ENCODE assay signal across 10 cellular contexts in the genomic region with DNA sequence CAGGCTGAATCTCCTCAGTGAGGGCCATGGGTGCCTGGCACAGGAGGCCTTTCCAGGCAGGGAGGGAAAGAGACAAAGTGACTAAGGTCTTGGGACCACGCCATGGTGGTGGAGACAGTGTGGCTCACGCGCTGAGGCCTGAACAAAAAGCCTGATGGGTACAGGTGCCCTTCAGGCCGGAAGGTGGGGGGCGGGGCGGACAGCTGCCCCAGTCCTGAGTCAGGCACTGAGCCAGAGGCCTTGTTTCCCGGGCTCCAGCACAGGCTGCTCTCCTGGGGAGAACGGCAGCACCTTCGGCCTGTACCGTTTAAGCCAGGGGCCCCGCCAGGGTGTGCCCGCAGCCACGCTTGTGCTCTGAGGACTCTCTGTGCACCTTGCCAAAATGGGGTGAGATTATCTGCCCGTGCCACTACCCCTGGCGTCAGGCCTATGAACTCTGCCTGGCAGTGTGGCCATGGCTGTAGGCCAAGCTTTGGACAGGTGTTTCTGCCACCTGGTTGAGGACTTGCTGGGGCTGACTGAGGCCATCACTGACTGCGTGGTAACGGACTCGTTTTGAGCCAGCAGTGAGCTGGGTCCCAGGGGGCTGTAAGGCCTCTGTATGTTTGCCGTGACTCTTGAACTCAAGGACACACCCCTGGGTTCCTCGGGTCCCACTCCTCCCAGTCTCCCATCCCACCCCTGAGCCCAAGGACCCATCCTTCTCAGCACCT. TPM values are rescaled to one million over a fixed set of nuclear protein-coding genes. Genes with fewer than 3 reads are reported as not detected.
DNase-seq lines count a peak whose midpoint lies in the region; ATAC-seq, FAIRE-seq and TF ChIP-seq lines count a peak whose summit lies in the region.
"Had no signal": no experiment of that assay in that cellular context is flagged by ENCODE, and none has a peak within 500 bp of the region (broad histone marks: within the 10 kb centered on the region; RNA-seq: fewer than 3 reads in every experiment).

No MANE protein-coding gene starts in this region.

- H3K36me3 Mint-ChIP-seq in Caco-2 (ENCODE audit: insufficient read depth, unreplicated experiment) (peaks cover 5% of the 10 kb centered on the region), memory B cell (no peaks in the 10 kb centered on the region)

- H3K36me3 ChIP-seq in Caco-2 (ENCODE audit: control insufficient read depth, insufficient read depth, low read length) (no peaks in the 10 kb centered on the region), body of pancreas (replicated peaks in 1 of 2; ENCODE audit: insufficient read depth in 1 of 2, low read depth in 2 of 2) (no peaks in the 10 kb centered on the region)

- intact Hi-C loops in Caco-2 (cut with micrococcal nuclease; ENCODE audit: unreplicated experiment) (loop anchor here (10.0 kb wide), 1 partner anchor 291 kb away; no protein-coding TSS in a partner anchor), body of pancreas (cut with DNase I) (no loop called here)

- H3K27me3 ChIP-seq in Caco-2 (replicated peaks; ENCODE audit: control insufficient read depth, insufficient read depth, low read length) (no peaks in the 10 kb centered on the region), body of pancreas (no peaks in the 10 kb centered on the region)

- H3K4me1 ChIP-seq in Caco-2 (peaks cover 30% of the 10 kb centered on the region), body of pancreas (peaks cover 28% of the 10 kb centered on the region)

- FAIRE-seq in GM12891 (lab: Jason Lieb, UNC) = no peak

- H3K4me1 Mint-ChIP-seq in Caco-2 (ENCODE audit: low read depth, unreplicated experiment) = peaks cover 27% of the 10 kb centered on the region
- peaks cover 13% of the 10 kb centered on the region for H3K4me1 Mint-ChIP-seq in memory B cell

- TF ChIP-seq CTCF in Caco-2 (IDR thresholded peaks at IDR 0.05; ENCODE audit: insufficient read depth in 1 of 2, low read depth in 1 of 2, low read length in 1 of 2, severe bottlenecking in 1 of 2, unreplicated experiment in 1 of 2) (no peak), LNCaP clone FGC (IDR thresholded peaks at IDR 0.05; ENCODE audit: control insufficient read depth, extremely low read depth, insufficient read depth) (no peak), body of pancreas (IDR thresholded peaks at IDR 0.05) (peak in 4 of 7 experiments; percentile 47 to 68 (median 53))

- TF ChIP-seq POLR2A in body of pancreas (IDR thresholded peaks at IDR 0.05) (peak in 1 of 3 donors; percentile 42), GM12891 (IDR thresholded peaks at IDR 0.05; ENCODE audit: low read depth, low read length) (no peak)

- peak overlapping the region; percentile 56 for H3K27ac Mint-ChIP-seq in Caco-2 (ENCODE audit: unreplicated experiment)
- H3K27ac Mint-ChIP-seq in memory B cell = peak overlapping the region; percentile 53

- no TSS peak for BruUV-seq in Caco-2 (replicated peaks; lab: Mats Ljungman, UMichigan)

- H3K27ac ChIP-seq in body of pancreas = peak overlapping the region; percentile 67 to 72 (median 70)

- H3K4me3 Mint-ChIP-seq in Caco-2 (ENCODE audit: unreplicated experiment) (no peak overlapping the region), memory B cell (no peak overlapping the region)
- H3K4me3 Mint-ChIP-seq: CD4-positive, alpha-beta memory T cell had no signal

- POLR2A ChIA-PET in Caco-2 (lab: Charles Lee) = no interaction called here

- H3K9me3 ChIP-seq in Caco-2 (no peaks in the 10 kb centered on the region), body of pancreas (no peaks in the 10 kb centered on the region)

- H3K27me3 Mint-ChIP-seq in Caco-2 (ENCODE audit: insufficient read depth, unreplicated experiment) = no peaks in the 10 kb centered on the region
- H3K27me3 Mint-ChIP-seq in memory B cell = no peaks in the 10 kb centered on the region
- H3K27me3 Mint-ChIP-seq: CD4-positive, alpha-beta memory T cell had no signal

- DNase-seq in Caco-2 (no peak), LNCaP clone FGC (ENCODE audit: low read depth) (peak; percentile 73), body of pancreas (peak; percentile 88 to 97 (median 93)), memory B cell (ENCODE audit: low spot score in 2 of 2) (no peak), retina (no peak), GM12891 (ENCODE audit: insufficient read length, low spot score) (no peak)
- DNase-seq: CD4-positive, alpha-beta memory T cell; NCI-H446 treated with DMSO at 0.1 percent for 48 hours had no signal

- no peak overlapping the region for H3K4me3 ChIP-seq in Caco-2 (ENCODE audit: low read depth, low read length)
- no peak overlapping the region for H3K4me3 ChIP-seq in LNCaP clone FGC (ENCODE audit: low read depth, low read length)
- no peak overlapping the region for H3K4me3 ChIP-seq in body of pancreas

- 23 to 26% methylated on average over 6 to 20 of the region's 20 CpGs for WGBS in body of pancreas, 2 donors

- ATAC-seq in body of pancreas = peak; percentile 81
- no peak for ATAC-seq in memory B cell (ENCODE audit: low read depth)
- no peak for ATAC-seq in GM18867 (IDR thresholded peaks at IDR 0.05; ENCODE audit: unreplicated experiment)
- ATAC-seq in GM19023 (IDR thresholded peaks at IDR 0.05; ENCODE audit: unreplicated experiment) = no peak

- no peaks in the 10 kb centered on the region for H3K9me3 Mint-ChIP-seq in Caco-2 (ENCODE audit: unreplicated experiment)
- H3K9me3 Mint-ChIP-seq in memory B cell = no peaks in the 10 kb centered on the region

- CTCF ChIA-PET in Caco-2 (lab: Charles Lee) = interaction anchor here (1.3 to 2.3 kb wide), 2 partner anchors 11 kb away, joined by 3 to 27 read pairs; no protein-coding TSS in a partner anchor

TF ChIP-seq in GM12891, 5 proteins besides CTCF, POLR2A, EP300 and RAD21:
- TF ChIP-seq POU2F2 (IDR thresholded peaks at IDR 0.05; ENCODE audit: low read depth, low read length) = no peak
TF ChIP-seq in GM12891: peak in this region for 0.

RNA-seq across cellular contexts. Expression of gene DNMT3A, which starts 31.7 kb away (rescaled TPM):
- total RNA-seq in Caco-2 (2022) (62.1 and 72.2 TPM in 2 replicates), body of pancreas (10 to 100 TPM; 18.7 to 27.4 TPM)
- 35.0 TPM for polyA plus RNA-seq in GM12891 (2012; ENCODE audit: low read depth, missing spikeins)

Comparison
In these comparisons a context has a peak if more than half of its experiments do, and no peak if none do; other contexts are left out.
1. DNase-seq: peak in LNCaP clone FGC (single experiment) and body of pancreas (4 of 4); none in Caco-2 (0 of 2), memory B cell (0 of 2), retina (single experiment) and GM12891 (single experiment).
2. CTCF ChIP-seq: peak in body of pancreas (4 of 7); none in Caco-2 (0 of 2) and LNCaP clone FGC (single experiment).